ENCODE assay signal across 8 cellular contexts in genomic region chr9:85743290-85744128, GRCh38. TPM values are rescaled to one million over a fixed set of nuclear protein-coding genes. Genes with fewer than 3 reads are reported as not detected.
DNase-seq lines count a peak whose midpoint lies in the region; ATAC-seq, FAIRE-seq and TF ChIP-seq lines count a peak whose summit lies in the region.
"Had no signal": no experiment of that assay in that cellular context is flagged by ENCODE, and none has a peak within 500 bp of the region (broad histone marks: within the 10 kb centered on the region; RNA-seq: fewer than 3 reads in every experiment).

No MANE protein-coding gene starts in this region.

- no peaks in the 10 kb centered on the region for H3K4me1 ChIP-seq in GM12878 (ENCODE audit: control insufficient read depth, insufficient read depth, low read length)

- no peak for FAIRE-seq in GM12878 (lab: Jason Lieb, UNC)
- FAIRE-seq: TTC549 had no signal

- no peaks in the 10 kb centered on the region for H3K27me3 ChIP-seq in GM12878 (replicated peaks in 1 of 2; ENCODE audit: control insufficient read depth in 2 of 2, insufficient read depth in 2 of 2, low read length in 1 of 2)

- in situ Hi-C loops in GM12878 (cut with MboI) (no loop called here), ACHN (cut with HindIII; ENCODE audit: low pct_ligation_motif_present, low pct_unique_long_range_greater_than_20kb, low sequenced_read_pairs) (no loop called here)

- no peak overlapping the region for H3K4me3 ChIP-seq in GM12878

- no peaks in the 10 kb centered on the region for H3K36me3 Mint-ChIP-seq in naive B cell

- H4K20me1 ChIP-seq in GM12878 (ENCODE audit: control insufficient read depth, insufficient read depth): no peaks in the 10 kb centered on the region

- CTCF ChIA-PET in GM12878 (lab: Yijun Ruan, JAX): interaction anchor here (2.1 kb wide), 1 partner anchor 45 kb away, joined by 7 read pairs; no protein-coding TSS in a partner anchor

- ATAC-seq in GM12878 (no peak), naive B cell (ENCODE audit: low read depth in 2 of 2) (no peak)

- H3K4me2 ChIP-seq in GM12878 (ENCODE audit: control insufficient read depth, insufficient read depth): no peak overlapping the region

- H3K27ac ChIP-seq in GM12878 (ENCODE audit: control insufficient read depth, insufficient read depth): no peak overlapping the region

- H3K4me3 Mint-ChIP-seq in naive B cell: peak overlapping the region in 5 of 8 donors; percentile 11 to 86 (median 46)

- RAD21 ChIA-PET in GM12878 (lab: Charles Lee; ENCODE audit: unreplicated experiment): no interaction called here

- TF ChIP-seq POLR2A in GM12878 (IDR thresholded peaks at IDR 0.05; ENCODE audit: low read depth, low read length): no peak

- no peak overlapping the region; the same call in 1 of the 2 replicates for H2AFZ ChIP-seq in GM12878 (ENCODE audit: control insufficient read depth, low read depth, low read length)

- no peak overlapping the region for H3K9ac ChIP-seq in GM12878 (ENCODE audit: control insufficient read depth, insufficient read depth, low read length)

- SMC1A ChIA-PET in GM12878 (lab: Charles Lee; ENCODE audit: uncharacterized antibody, unreplicated experiment): no interaction called here

- BruUV-seq in GM12878 (replicated peaks; lab: Mats Ljungman, UMichigan): no TSS peak

- peaks cover 25% of the 10 kb centered on the region for H3K79me2 ChIP-seq in GM12878 (ENCODE audit: control insufficient read depth, insufficient read depth, low read length)

- no peaks in the 10 kb centered on the region for H3K36me3 ChIP-seq in GM12878 (ENCODE audit: control insufficient read depth in 2 of 2, insufficient read depth in 2 of 2, low read length in 1 of 2)

- no peak for TF ChIP-seq RAD21 in GM12878 (IDR thresholded peaks at IDR 0.05; ENCODE audit: insufficient read depth, low read depth, low read length)

- peaks cover 0 to 18% (median 15%) of the 10 kb centered on the region in 3 donors for H3K27me3 Mint-ChIP-seq in naive B cell

- H3K4me1 Mint-ChIP-seq in naive B cell: peaks cover 9 to 13% (median 9%) of the 10 kb centered on the region in 3 donors

- TF ChIP-seq EP300 in GM12878 (IDR thresholded peaks at IDR 0.05; ENCODE audit: borderline replicate concordance in 1 of 2, control insufficient read depth in 1 of 2, low read depth in 2 of 2, low read length in 2 of 2): no peak

- intact Hi-C loops in GM12878 (cut with micrococcal nuclease; ENCODE audit: unreplicated experiment): loop anchor here (5.0 kb wide), 2 partner anchors 46 to 199 kb away; partner anchors contain the start of gene NAA35

- DNase-seq in GM04504 (ENCODE audit: low read depth) (peak; percentile 67), NCI-H146 treated with DMSO at 0.1 percent for 48 hours (lab: John Stamatoyannopoulos, UW; ENCODE audit: unreplicated experiment) (peak; percentile 8), GM12878 (ENCODE audit: low read depth, low spot score) (no peak), naive B cell (no peak), ACHN (no peak), amniotic stem cell (lab: John Stamatoyannopoulos, UW) (no peak), NCI-H2029 treated with DMSO at 0.1 percent for 48 hours (lab: John Stamatoyannopoulos, UW) (no peak)

- H3K9me3 ChIP-seq in GM12878 (replicated peaks; ENCODE audit: control insufficient read depth, insufficient read depth, low read length): no peaks in the 10 kb centered on the region

- POLR2A ChIA-PET in GM12878 (lab: Charles Lee): interaction anchor here (0.6 kb wide), 1 partner anchor 229 kb away, joined by 5 read pairs; no protein-coding TSS in a partner anchor

- no peaks in the 10 kb centered on the region for H3K9me3 Mint-ChIP-seq in naive B cell

- TF ChIP-seq CTCF in GM12878 (IDR thresholded peaks at IDR 0.05 in 2 of 3, conservative IDR thresholded peaks at IDR 0.05 in 1 of 3; ENCODE audit: control insufficient read depth in 2 of 3, extremely low read depth in 1 of 3, insufficient read depth in 1 of 3, low read depth in 3 of 3, low read length in 3 of 3): no peak

- WGBS in GM12878 (ENCODE audit: insufficient coverage, insufficient replicate concordance, low lambda C conversion rate, missing lambda C conversion rate): 72% methylated on average over 14 of the region's 14 CpGs

- H3K27ac Mint-ChIP-seq in naive B cell: peak overlapping the region in 1 of 6 donors; percentile 42

TF ChIP-seq in GM12878, 131 proteins besides CTCF, POLR2A, EP300 and RAD21:
- TF ChIP-seq RUNX3 (IDR thresholded peaks at IDR 0.05; ENCODE audit: low read length): peak; percentile 24; the same call in 1 of the 2 replicates
- TF ChIP-seq, protein P1, sequence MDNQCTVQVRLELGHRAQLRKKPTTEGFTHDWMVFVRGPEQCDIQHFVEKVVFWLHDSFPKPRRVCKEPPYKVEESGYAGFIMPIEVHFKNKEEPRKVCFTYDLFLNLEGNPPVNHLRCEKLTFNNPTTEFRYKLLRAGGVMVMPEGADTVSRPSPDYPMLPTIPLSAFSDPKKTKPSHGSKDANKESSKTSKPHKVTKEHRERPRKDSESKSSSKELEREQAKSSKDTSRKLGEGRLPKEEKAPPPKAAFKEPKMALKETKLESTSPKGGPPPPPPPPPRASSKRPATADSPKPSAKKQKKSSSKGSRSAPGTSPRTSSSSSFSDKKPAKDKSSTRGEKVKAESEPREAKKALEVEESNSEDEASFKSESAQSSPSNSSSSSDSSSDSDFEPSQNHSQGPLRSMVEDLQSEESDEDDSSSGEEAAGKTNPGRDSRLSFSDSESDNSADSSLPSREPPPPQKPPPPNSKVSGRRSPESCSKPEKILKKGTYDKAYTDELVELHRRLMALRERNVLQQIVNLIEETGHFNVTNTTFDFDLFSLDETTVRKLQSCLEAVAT (IDR thresholded peaks at IDR 0.05): no peak
- TF ChIP-seq NFIC (IDR thresholded peaks at IDR 0.05; ENCODE audit: low read depth, low read length): no peak

RNA-seq across cellular contexts. Expression of gene AGTPBP1, which starts 1.8 kb away (rescaled TPM):
- total RNA-seq in GM12878 (2013; cell fraction: nucleolus; rRNA removed): 67.6 and 70.4 TPM in 2 replicates
- 21.9 and 28.6 TPM in 2 replicates for total RNA-seq in GM12878 (2014; rRNA removed)
- total RNA-seq in GM12878 (2014; rRNA removed; fragmentation: Illumina TruSeq; extraction: Trizol): 35.2 and 35.9 TPM in 2 replicates
- total RNA-seq in GM12878 (2021): 26.3 and 27.9 TPM in 2 replicates
- polyA plus RNA-seq in GM12878 (2011; ENCODE audit: low read depth): 7.5 TPM
- polyA plus RNA-seq in GM12878 (2011; rRNA removed): 25.5 and 43.6 TPM in 2 replicates
- 7.8 and 8.4 TPM in 2 replicates for polyA plus RNA-seq in GM12878 (2011; cell fraction: cytosol; rRNA removed)
- polyA plus RNA-seq in GM12878 (2011; cell fraction: nucleus; rRNA removed): 18.1 and 18.6 TPM in 2 replicates
- polyA plus RNA-seq in GM12878 (2012): 10.5 and 14.7 TPM in 2 replicates
- polyA plus RNA-seq in GM12878 (2014; fragmentation: Illumina TruSeq; extraction: Trizol): 23.1 and 28.3 TPM in 2 replicates
- polyA plus RNA-seq in GM12878 (2014; fragmentation: Nextera tagmentation; extraction: Ambion mirVana): 1 to 10 TPM; 6.1 to 7.9 TPM
- polyA plus RNA-seq in GM12878 (2014; rRNA removed): 13.3 and 18.1 TPM in 2 replicates
- polyA plus RNA-seq in GM12878 (2016; fragmentation: Nextera tagmentation; extraction: Ambion mirVana): 10 to 100 TPM; 17.9 to 18.0 TPM
- polyA minus RNA-seq in GM12878 (2011; rRNA and poly(A)+ RNA removed): 25.8 and 42.1 TPM in 2 replicates
- 10.2 and 15.1 TPM in 2 replicates for polyA minus RNA-seq in GM12878 (2011; cell fraction: cytosol; rRNA and poly(A)+ RNA removed)
- 11.1 and 19.0 TPM in 2 replicates for polyA minus RNA-seq in GM12878 (2011; cell fraction: nucleus; rRNA and poly(A)+ RNA removed)
- 10 to 100 TPM; 10.5 to 27.1 (median 19.4) TPM for polyA plus RNA-seq in naive B cell (ENCODE audit: low read depth in 6 of 6)

Comparison
In these comparisons a context has a peak if more than half of its experiments do, and no peak if none do; other contexts are left out.
1. DNase-seq: peak in GM04504 (single experiment) and NCI-H146 treated with DMSO at 0.1 percent for 48 hours (single experiment); none in GM12878 (single experiment), naive B cell (single experiment), ACHN (single experiment), amniotic stem cell (single experiment) and NCI-H2029 treated with DMSO at 0.1 percent for 48 hours (single experiment).